29 cellular contexts compared by ENCODE assay signal in the genomic region with DNA sequence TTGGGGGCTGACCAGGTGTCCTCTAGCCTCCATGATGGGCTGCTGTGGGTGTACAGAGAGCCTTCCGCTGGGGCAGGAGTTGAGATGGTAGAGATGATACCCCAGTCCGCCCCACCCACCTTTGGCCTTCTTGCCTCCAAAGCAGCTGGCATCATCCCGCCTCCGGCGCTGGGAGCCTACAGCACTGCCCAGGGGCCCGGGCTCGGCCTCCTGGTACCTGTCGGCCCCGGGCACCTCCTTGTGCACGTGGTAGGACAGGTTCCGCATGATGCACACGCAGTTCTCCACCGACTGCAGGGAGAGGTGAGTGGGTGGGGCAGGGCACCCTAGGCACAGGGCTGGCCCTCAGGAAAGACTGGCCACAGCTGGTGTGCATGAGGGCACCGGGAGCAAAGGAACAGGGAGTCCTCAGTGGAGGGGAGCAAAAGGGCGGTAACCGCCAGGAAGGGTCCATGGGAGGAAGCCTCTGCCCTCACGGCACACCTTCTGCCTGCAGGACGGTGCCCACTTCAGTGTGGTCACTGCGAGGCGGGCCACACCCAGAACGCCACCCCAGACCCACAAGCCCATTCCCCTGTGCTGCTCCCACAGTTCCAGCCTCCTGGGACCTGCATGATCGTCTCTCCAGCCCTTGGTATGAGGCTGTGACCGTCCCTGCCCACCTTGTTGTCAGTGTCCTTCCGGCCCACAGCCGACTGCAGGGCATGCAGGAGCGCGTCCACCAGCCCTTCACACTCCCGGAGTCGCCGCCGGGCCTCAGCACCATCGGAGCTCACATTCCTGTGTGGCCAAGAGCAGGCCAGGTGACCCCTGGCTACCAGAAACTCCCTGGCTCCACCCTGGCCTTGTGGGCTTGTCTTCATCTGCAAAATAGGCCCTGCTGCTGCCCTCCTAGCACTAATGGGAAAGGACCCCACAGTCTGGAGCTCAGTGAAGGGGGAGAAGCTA.
"Had no signal": no experiment of that assay in that cellular context is flagged by ENCODE, and none has a peak within 500 bp of the region (broad histone marks: within the 10 kb centered on the region; RNA-seq: fewer than 3 reads in every experiment).

No MANE protein-coding gene starts in this region.

- H2AFZ ChIP-seq: neural progenitor cell had no signal

- H3K9me3 ChIP-seq: esophagus squamous epithelium, left ventricle myocardium inferior, lower lobe of right lung, mucosa of descending colon, prostate gland, right atrium auricular region, sigmoid colon, suprapubic skin had no signal

- H3K4me2 ChIP-seq: neural progenitor cell had no signal

- H3K27ac ChIP-seq: coronary artery, esophagus squamous epithelium, left ventricle myocardium inferior, lower lobe of right lung, neural progenitor cell, prostate gland, right atrium auricular region, sigmoid colon, suprapubic skin had no signal

- H3K9me3 Mint-ChIP-seq: immature natural killer cell; mesothelial cell of epicardium; natural killer cell treated with Interleukin-12 subunit alpha and Interleukin-12 subunit beta and Interleukin-15 and Interleukin-18, amount 100 ng/mL, for 72 hours; neural progenitor cell; stimulated activated naive B cell treated with anti-CD40 and anti-IgM and Interleukin-4, amounts not matched to agents 10 μg/mL and 1 μg/mL and 100 μg/mL, for 72 hours; stimulated activated naive CD8-positive, alpha-beta T cell treated with anti-CD3 and anti-CD28 coated beads, Interleukin-15, amount 100 ng/mL, for 72 hours; type B pancreatic cell had no signal

- H3K36me3 ChIP-seq: neural progenitor cell had no signal

- H3K27me3 ChIP-seq: esophagus squamous epithelium, neural progenitor cell, right atrium auricular region, sigmoid colon, suprapubic skin had no signal

- H3K27ac Mint-ChIP-seq: mesothelial cell of epicardium; naive B cell; natural killer cell treated with Interleukin-12 subunit alpha and Interleukin-12 subunit beta and Interleukin-15 and Interleukin-18, amount 100 ng/mL, for 72 hours; neural progenitor cell; stimulated activated naive B cell treated with anti-CD40 and anti-IgM and Interleukin-4, amounts not matched to agents 10 μg/mL and 1 μg/mL and 100 μg/mL, for 72 hours; type B pancreatic cell had no signal

- H3K4me1 ChIP-seq: lower lobe of right lung, prostate gland had no signal

- H3K4me3 Mint-ChIP-seq: immature natural killer cell; mesothelial cell of epicardium; naive B cell; natural killer cell treated with Interleukin-12 subunit alpha and Interleukin-12 subunit beta and Interleukin-15 and Interleukin-18, amount 100 ng/mL, for 72 hours; neural progenitor cell; stimulated activated naive B cell treated with anti-CD40 and anti-IgM and Interleukin-4, amounts not matched to agents 10 μg/mL and 1 μg/mL and 100 μg/mL, for 72 hours; stimulated activated naive CD8-positive, alpha-beta T cell treated with anti-CD3 and anti-CD28 coated beads, Interleukin-15, amount 100 ng/mL, for 72 hours; type B pancreatic cell had no signal

- H3K36me3 Mint-ChIP-seq: immature natural killer cell; naive B cell; natural killer cell treated with Interleukin-12 subunit alpha and Interleukin-12 subunit beta and Interleukin-15 and Interleukin-18, amount 100 ng/mL, for 72 hours; stimulated activated naive B cell treated with anti-CD40 and anti-IgM and Interleukin-4, amounts not matched to agents 10 μg/mL and 1 μg/mL and 100 μg/mL, for 72 hours; type B pancreatic cell had no signal

- DNase-seq: dermis blood vessel endothelial cell; effector memory CD4-positive, alpha-beta T cell; esophagus squamous epithelium; foreskin melanocyte; hypothalamus; immature natural killer cell; islet precursor cell; kidney glomerular epithelial cell; left colon; left ventricle myocardium inferior; lower lobe of right lung; mesenchymal stem cell; mucosa of descending colon; naive B cell; nucleus accumbens; sigmoid colon; stimulated activated CD4-positive, alpha-beta T cell treated with anti-CD3 and anti-CD28 coated beads, Interleukin-2, amount 100 ng/mL, for 24 hours; stimulated activated CD4-positive, alpha-beta T cell treated with anti-CD3 and anti-CD28 coated beads, Interleukin-4, amount 100 ng/mL, for 4 hours; stimulated activated naive B cell treated with anti-CD40 and anti-IgM and Interleukin-4, amounts not matched to agents 10 μg/mL and 1 μg/mL and 100 μg/mL, for 72 hours; stimulated activated naive CD8-positive, alpha-beta T cell treated with anti-CD3 and anti-CD28 coated beads, Interleukin-15, amount 100 ng/mL, for 72 hours had no signal

- H3K4me3 ChIP-seq: coronary artery, esophagus squamous epithelium, left ventricle myocardium inferior, lower lobe of right lung, mucosa of descending colon, neural progenitor cell, prostate gland, right atrium auricular region, sigmoid colon, suprapubic skin had no signal

- ATAC-seq: left colon; lower lobe of right lung; mucosa of descending colon; natural killer cell treated with Interleukin-12 subunit alpha and Interleukin-12 subunit beta and Interleukin-15 and Interleukin-18, amount 100 ng/mL, for 72 hours; stimulated activated naive B cell treated with anti-CD40 and anti-IgM and Interleukin-4, amounts not matched to agents 10 μg/mL and 1 μg/mL and 100 μg/mL, for 72 hours; stimulated activated naive CD8-positive, alpha-beta T cell treated with anti-CD3 and anti-CD28 coated beads, Interleukin-15, amount 100 ng/mL, for 72 hours had no signal

- FAIRE-seq: endothelial cell of umbilical vein had no signal

- H3K9ac ChIP-seq: neural progenitor cell had no signal
